In genomic region chr1:50417946-50418599, GRCh38 we compare ENCODE assay signal across 16 cellular contexts. TPM values are rescaled to one million over a fixed set of nuclear protein-coding genes. Genes with fewer than 3 reads are reported as not detected.
A peak's percentile ranks its signal among the peaks of the same experiment; 100 is the strongest.
DNase-seq lines count a peak whose midpoint lies in the region; ATAC-seq and TF ChIP-seq lines count a peak whose summit lies in the region.
"Had no signal": no experiment of that assay in that cellular context is flagged by ENCODE, and none has a peak within 500 bp of the region (broad histone marks: within the 10 kb centered on the region; RNA-seq: fewer than 3 reads in every experiment).

No MANE protein-coding gene starts in this region.

- no peak overlapping the region for H3K9ac ChIP-seq in iPS-18a (ENCODE audit: low read length)

- TF ChIP-seq POLR2A in gastrocnemius medialis (IDR thresholded peaks at IDR 0.05), result no peak

- H3K27me3 Mint-ChIP-seq in T-helper 2 cell treated with Interferon-gamma antibody and Interleukin-4, amounts not matched to agents 5 μg/mL and 100 μg/mL, for 36 hours (ENCODE audit: low read depth), result peaks cover 78% of the 10 kb centered on the region
- H3K27me3 Mint-ChIP-seq in IgD-negative memory B cell, result peaks cover 71% of the 10 kb centered on the region

- no peak overlapping the region for H3K4me3 Mint-ChIP-seq in T-helper 2 cell treated with Interferon-gamma antibody and Interleukin-4, amounts not matched to agents 5 μg/mL and 100 μg/mL, for 36 hours
- H3K4me3 Mint-ChIP-seq in IgD-negative memory B cell, result peak overlapping the region in 3 of 4 donors; percentile 4 to 71 (median 70)

- peaks cover 100% of the 10 kb centered on the region for H3K27me3 ChIP-seq in iPS-18a (ENCODE audit: control insufficient read depth, insufficient read depth, low read length)
- peaks cover 94% of the 10 kb centered on the region in 3 donors for H3K27me3 ChIP-seq in gastrocnemius medialis

- peak overlapping the region; percentile 27 for H3K4me3 ChIP-seq in iPS-18a (ENCODE audit: low read length)
- H3K4me3 ChIP-seq in gastrocnemius medialis, result peak overlapping the region; percentile 35 to 51 (median 42)
- H3K4me3 ChIP-seq: A549 had no signal

- no peak for ATAC-seq in gastrocnemius medialis
- ATAC-seq: A549 had no signal

- peak overlapping the region; percentile 78 for H3K27ac Mint-ChIP-seq in T-helper 2 cell treated with Interferon-gamma antibody and Interleukin-4, amounts not matched to agents 5 μg/mL and 100 μg/mL, for 36 hours
- H3K27ac Mint-ChIP-seq in IgD-negative memory B cell, result peak overlapping the region in 1 of 3 donors; percentile 64

- TF ChIP-seq CTCF in gastrocnemius medialis (IDR thresholded peaks at IDR 0.05 in 4 of 5, conservative IDR thresholded peaks at IDR 0.05 in 1 of 5), result no peak

- DNase-seq in T-helper 2 cell treated with Interferon-gamma antibody and Interleukin-4, amounts not matched to agents 5 μg/mL and 100 μg/mL, for 36 hours (ENCODE audit: low spot score), result no peak
- DNase-seq in T-helper 2 cell (no peak), gastrocnemius medialis (no peak), NCI-H446 treated with DMSO at 0.1 percent for 48 hours (lab: John Stamatoyannopoulos, UW) (no peak), medulla oblongata (ENCODE audit: extremely low spot score) (no peak), OCI-M2 (lab: John Stamatoyannopoulos, UW; ENCODE audit: unreplicated experiment) (no peak)
- DNase-seq: DMS153; NCI-H2171; occipital lobe; OCI-M1; stimulated activated CD4-positive, alpha-beta T cell treated with anti-CD3 and anti-CD28 coated beads, Interleukin-4, amount 100 ng/mL, for 1 hour had no signal

- no peaks in the 10 kb centered on the region for H3K9me3 ChIP-seq in iPS-18a (ENCODE audit: control insufficient read depth, low read depth, low read length)
- no peaks in the 10 kb centered on the region for H3K9me3 ChIP-seq in gastrocnemius medialis
- H3K9me3 ChIP-seq: A549 had no signal

- intact Hi-C loops in gastrocnemius medialis (cut with DNase I; ENCODE audit: low total_unique reads), result no loop called here

- H3K27ac ChIP-seq in iPS-18a (ENCODE audit: low read length), result no peak overlapping the region
- no peak overlapping the region for H3K27ac ChIP-seq in gastrocnemius medialis
- H3K27ac ChIP-seq: A549 had no signal

- in situ Hi-C loops in gastrocnemius medialis (cut with MboI; ENCODE audit: low sequenced_read_pairs in 4 of 4), result no loop called here

- no peaks in the 10 kb centered on the region for H3K36me3 ChIP-seq in iPS-18a (ENCODE audit: control insufficient read depth, low read depth, low read length)
- H3K36me3 ChIP-seq in gastrocnemius medialis, result no peaks in the 10 kb centered on the region

- H3K9me3 Mint-ChIP-seq in T-helper 2 cell treated with Interferon-gamma antibody and Interleukin-4, amounts not matched to agents 5 μg/mL and 100 μg/mL, for 36 hours, result no peaks in the 10 kb centered on the region
- H3K9me3 Mint-ChIP-seq in IgD-negative memory B cell, result peaks cover 2 to 8% (median 5%) of the 10 kb centered on the region in 3 donors

- H3K36me3 Mint-ChIP-seq in T-helper 2 cell treated with Interferon-gamma antibody and Interleukin-4, amounts not matched to agents 5 μg/mL and 100 μg/mL, for 36 hours (ENCODE audit: low read depth), result peaks cover 9% of the 10 kb centered on the region
- peaks cover 1% of the 10 kb centered on the region for H3K36me3 Mint-ChIP-seq in IgD-negative memory B cell

- H3K4me1 Mint-ChIP-seq in T-helper 2 cell treated with Interferon-gamma antibody and Interleukin-4, amounts not matched to agents 5 μg/mL and 100 μg/mL, for 36 hours (ENCODE audit: low read depth), result peaks cover 12% of the 10 kb centered on the region
- peaks cover 11 to 22% (median 18%) of the 10 kb centered on the region in 3 donors for H3K4me1 Mint-ChIP-seq in IgD-negative memory B cell

- peaks cover 15% of the 10 kb centered on the region for H3K4me1 ChIP-seq in iPS-18a (ENCODE audit: control insufficient read depth, low read depth, low read length)
- peaks cover 14 to 16% of the 10 kb centered on the region in 2 donors for H3K4me1 ChIP-seq in gastrocnemius medialis
- H3K4me1 ChIP-seq: A549 had no signal

RNA-seq across cellular contexts. Expression of gene DMRTA2, which starts 5.2 kb away (rescaled TPM):
- not detected for polyA plus RNA-seq in IgD-negative memory B cell
- total RNA-seq in gastrocnemius medialis, result not detected
- total RNA-seq: epithelial cell of proximal tubule, subcutaneous adipose tissue had no signal
